Comparison of ENCODE assay signal across 1 cellular context in the genomic region with DNA sequence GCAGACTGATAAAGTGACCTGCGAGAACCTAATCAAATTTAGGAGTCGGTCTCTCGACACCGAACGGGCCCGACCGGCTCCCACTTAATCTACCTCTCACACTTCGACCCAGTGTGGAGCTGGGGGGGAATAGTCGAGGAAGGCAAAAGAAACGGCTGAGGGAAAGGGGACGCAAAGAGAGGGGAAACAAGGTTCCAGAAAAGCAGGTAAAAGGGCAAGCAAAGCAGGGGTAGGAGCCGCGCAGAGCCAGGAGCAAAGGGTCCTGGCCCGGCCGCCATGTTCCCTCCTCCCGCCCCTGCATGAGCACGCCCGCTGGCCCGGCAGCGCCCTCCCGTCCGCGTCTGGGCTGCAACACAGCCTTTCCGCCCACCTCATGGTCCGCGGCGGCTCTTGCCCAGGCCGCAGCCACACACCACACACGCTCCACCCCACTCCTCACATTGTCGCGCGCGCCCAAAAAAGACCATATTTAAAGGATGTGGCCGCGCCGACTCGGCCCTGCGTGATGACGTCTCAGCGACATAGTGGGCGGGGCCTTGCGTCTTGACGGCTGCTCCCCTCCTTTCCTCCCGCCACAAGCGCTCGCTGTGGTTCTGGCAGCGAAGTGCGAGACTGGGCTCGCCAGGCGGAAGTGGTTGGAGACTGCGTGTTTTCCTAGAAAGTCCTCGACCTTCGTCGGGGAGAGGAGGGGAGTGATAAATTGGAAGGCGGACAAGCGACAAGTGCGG.
A peak's percentile ranks its signal among the peaks of the same experiment; 100 is the strongest.
TF ChIP-seq lines count a peak whose summit lies in the region.

A gene with protein sequence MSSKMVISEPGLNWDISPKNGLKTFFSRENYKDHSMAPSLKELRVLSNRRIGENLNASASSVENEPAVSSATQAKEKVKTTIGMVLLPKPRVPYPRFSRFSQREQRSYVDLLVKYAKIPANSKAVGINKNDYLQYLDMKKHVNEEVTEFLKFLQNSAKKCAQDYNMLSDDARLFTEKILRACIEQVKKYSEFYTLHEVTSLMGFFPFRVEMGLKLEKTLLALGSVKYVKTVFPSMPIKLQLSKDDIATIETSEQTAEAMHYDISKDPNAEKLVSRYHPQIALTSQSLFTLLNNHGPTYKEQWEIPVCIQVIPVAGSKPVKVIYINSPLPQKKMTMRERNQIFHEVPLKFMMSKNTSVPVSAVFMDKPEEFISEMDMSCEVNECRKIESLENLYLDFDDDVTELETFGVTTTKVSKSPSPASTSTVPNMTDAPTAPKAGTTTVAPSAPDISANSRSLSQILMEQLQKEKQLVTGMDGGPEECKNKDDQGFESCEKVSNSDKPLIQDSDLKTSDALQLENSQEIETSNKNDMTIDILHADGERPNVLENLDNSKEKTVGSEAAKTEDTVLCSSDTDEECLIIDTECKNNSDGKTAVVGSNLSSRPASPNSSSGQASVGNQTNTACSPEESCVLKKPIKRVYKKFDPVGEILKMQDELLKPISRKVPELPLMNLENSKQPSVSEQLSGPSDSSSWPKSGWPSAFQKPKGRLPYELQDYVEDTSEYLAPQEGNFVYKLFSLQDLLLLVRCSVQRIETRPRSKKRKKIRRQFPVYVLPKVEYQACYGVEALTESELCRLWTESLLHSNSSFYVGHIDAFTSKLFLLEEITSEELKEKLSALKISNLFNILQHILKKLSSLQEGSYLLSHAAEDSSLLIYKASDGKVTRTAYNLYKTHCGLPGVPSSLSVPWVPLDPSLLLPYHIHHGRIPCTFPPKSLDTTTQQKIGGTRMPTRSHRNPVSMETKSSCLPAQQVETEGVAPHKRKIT (minus strand): TSS at position 510 of the 728 bp plus-strand sequence. CDS start 1,165 bp downstream, outside the sequence.

TF ChIP-seq in HEK293, 187 proteins besides CTCF, POLR2A, EP300 and RAD21 (continued from another document and continues in another):
- TF ChIP-seq, protein P1, sequence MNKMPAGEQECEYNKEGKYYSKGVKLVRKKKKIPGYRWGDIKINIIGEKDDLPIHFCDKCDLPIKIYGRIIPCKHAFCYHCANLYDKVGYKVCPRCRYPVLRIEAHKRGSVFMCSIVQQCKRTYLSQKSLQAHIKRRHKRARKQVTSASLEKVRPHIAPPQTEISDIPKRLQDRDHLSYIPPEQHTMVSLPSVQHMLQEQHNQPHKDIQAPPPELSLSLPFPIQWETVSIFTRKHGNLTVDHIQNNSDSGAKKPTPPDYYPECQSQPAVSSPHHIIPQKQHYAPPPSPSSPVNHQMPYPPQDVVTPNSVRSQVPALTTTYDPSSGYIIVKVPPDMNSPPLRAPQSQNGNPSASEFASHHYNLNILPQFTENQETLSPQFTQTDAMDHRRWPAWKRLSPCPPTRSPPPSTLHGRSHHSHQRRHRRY (tag by site-specific recombination; IDR thresholded peaks at IDR 0.05) = no peak
- TF ChIP-seq REPIN1 (tag by site-specific recombination; IDR thresholded peaks at IDR 0.05; ENCODE audit: low read depth) = no peak
- TF ChIP-seq ZNF48 (tag by site-specific recombination; IDR thresholded peaks at IDR 0.05) = no peak
- TF ChIP-seq ZNF157 (tag by site-specific recombination; IDR thresholded peaks at IDR 0.05) = no peak
- TF ChIP-seq ZNF221 (tag by site-specific recombination; IDR thresholded peaks at IDR 0.05; ENCODE audit: borderline replicate concordance) = no peak
- peak; percentile 93 for TF ChIP-seq ZFHX2 (tag by site-specific recombination; conservative IDR thresholded peaks at IDR 0.05)
- TF ChIP-seq ZNF114 (tag by site-specific recombination; IDR thresholded peaks at IDR 0.05) = no peak
- TF ChIP-seq ZNF274 (IDR thresholded peaks at IDR 0.05; ENCODE audit: low read length) = no peak
- no peak for TF ChIP-seq ZNF274 (tag by site-specific recombination; IDR thresholded peaks at IDR 0.05; ENCODE audit: borderline replicate concordance)
- no peak for TF ChIP-seq TCF7L2 (IDR thresholded peaks at IDR 0.05; ENCODE audit: borderline replicate concordance, low read depth, low read length)
- TF ChIP-seq SETDB1 (IDR thresholded peaks at IDR 0.05; ENCODE audit: insufficient read length, low read length) = no peak
- TF ChIP-seq, protein P2, sequence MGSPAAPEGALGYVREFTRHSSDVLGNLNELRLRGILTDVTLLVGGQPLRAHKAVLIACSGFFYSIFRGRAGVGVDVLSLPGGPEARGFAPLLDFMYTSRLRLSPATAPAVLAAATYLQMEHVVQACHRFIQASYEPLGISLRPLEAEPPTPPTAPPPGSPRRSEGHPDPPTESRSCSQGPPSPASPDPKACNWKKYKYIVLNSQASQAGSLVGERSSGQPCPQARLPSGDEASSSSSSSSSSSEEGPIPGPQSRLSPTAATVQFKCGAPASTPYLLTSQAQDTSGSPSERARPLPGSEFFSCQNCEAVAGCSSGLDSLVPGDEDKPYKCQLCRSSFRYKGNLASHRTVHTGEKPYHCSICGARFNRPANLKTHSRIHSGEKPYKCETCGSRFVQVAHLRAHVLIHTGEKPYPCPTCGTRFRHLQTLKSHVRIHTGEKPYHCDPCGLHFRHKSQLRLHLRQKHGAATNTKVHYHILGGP (tag by site-specific recombination; IDR thresholded peaks at IDR 0.05) = peak; percentile 99
- peak; percentile 62 for TF ChIP-seq ZNF610 (tag by site-specific recombination; IDR thresholded peaks at IDR 0.05; ENCODE audit: borderline replicate concordance)
- peak; percentile 78 for TF ChIP-seq ZBTB17 (tag by site-specific recombination; IDR thresholded peaks at IDR 0.05)
- TF ChIP-seq ZNF155 (tag by site-specific recombination; IDR thresholded peaks at IDR 0.05) = no peak
- TF ChIP-seq, protein P3, sequence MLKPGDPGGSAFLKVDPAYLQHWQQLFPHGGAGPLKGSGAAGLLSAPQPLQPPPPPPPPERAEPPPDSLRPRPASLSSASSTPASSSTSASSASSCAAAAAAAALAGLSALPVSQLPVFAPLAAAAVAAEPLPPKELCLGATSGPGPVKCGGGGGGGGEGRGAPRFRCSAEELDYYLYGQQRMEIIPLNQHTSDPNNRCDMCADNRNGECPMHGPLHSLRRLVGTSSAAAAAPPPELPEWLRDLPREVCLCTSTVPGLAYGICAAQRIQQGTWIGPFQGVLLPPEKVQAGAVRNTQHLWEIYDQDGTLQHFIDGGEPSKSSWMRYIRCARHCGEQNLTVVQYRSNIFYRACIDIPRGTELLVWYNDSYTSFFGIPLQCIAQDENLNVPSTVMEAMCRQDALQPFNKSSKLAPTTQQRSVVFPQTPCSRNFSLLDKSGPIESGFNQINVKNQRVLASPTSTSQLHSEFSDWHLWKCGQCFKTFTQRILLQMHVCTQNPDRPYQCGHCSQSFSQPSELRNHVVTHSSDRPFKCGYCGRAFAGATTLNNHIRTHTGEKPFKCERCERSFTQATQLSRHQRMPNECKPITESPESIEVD (tag by site-specific recombination; IDR thresholded peaks at IDR 0.05) = no peak
- peak; percentile 37; the same call in 1 of the 2 replicates for TF ChIP-seq ZNF660 (tag by site-specific recombination; IDR thresholded peaks at IDR 0.05)
- TF ChIP-seq, protein P4, sequence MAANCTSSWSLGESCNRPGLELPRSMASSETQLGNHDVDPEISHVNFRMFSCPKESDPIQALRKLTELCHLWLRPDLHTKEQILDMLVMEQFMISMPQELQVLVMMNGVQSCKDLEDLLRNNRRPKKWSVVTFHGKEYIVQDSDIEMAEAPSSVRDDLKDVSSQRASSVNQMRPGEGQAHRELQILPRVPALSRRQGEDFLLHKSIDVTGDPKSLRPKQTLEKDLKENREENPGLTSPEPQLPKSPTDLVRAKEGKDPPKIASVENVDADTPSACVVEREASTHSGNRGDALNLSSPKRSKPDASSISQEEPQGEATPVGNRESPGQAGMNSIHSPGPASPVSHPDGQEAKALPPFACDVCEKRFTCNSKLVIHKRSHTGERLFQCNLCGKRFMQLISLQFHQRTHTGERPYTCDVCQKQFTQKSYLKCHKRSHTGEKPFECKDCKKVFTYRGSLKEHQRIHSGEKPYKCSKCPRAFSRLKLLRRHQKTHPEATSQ (tag by site-specific recombination; IDR thresholded peaks at IDR 0.05) = peak; percentile 36; the same call in 1 of the 2 replicates
- TF ChIP-seq, protein P5, sequence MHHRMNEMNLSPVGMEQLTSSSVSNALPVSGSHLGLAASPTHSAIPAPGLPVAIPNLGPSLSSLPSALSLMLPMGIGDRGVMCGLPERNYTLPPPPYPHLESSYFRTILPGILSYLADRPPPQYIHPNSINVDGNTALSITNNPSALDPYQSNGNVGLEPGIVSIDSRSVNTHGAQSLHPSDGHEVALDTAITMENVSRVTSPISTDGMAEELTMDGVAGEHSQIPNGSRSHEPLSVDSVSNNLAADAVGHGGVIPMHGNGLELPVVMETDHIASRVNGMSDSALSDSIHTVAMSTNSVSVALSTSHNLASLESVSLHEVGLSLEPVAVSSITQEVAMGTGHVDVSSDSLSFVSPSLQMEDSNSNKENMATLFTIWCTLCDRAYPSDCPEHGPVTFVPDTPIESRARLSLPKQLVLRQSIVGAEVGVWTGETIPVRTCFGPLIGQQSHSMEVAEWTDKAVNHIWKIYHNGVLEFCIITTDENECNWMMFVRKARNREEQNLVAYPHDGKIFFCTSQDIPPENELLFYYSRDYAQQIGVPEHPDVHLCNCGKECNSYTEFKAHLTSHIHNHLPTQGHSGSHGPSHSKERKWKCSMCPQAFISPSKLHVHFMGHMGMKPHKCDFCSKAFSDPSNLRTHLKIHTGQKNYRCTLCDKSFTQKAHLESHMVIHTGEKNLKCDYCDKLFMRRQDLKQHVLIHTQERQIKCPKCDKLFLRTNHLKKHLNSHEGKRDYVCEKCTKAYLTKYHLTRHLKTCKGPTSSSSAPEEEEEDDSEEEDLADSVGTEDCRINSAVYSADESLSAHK (tag by site-specific recombination; IDR thresholded peaks at IDR 0.05) = no peak
- TF ChIP-seq, protein P6, sequence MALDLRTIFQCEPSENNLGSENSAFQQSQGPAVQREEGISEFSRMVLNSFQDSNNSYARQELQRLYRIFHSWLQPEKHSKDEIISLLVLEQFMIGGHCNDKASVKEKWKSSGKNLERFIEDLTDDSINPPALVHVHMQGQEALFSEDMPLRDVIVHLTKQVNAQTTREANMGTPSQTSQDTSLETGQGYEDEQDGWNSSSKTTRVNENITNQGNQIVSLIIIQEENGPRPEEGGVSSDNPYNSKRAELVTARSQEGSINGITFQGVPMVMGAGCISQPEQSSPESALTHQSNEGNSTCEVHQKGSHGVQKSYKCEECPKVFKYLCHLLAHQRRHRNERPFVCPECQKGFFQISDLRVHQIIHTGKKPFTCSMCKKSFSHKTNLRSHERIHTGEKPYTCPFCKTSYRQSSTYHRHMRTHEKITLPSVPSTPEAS (tag by site-specific recombination; IDR thresholded peaks at IDR 0.05) = 0 out of 2 replicates have a peak, but pooled peaks have one; percentile 21
- no peak for TF ChIP-seq RBAK (tag by site-specific recombination; IDR thresholded peaks at IDR 0.05)
- peak; percentile 84 for TF ChIP-seq YY1 (tag by site-specific recombination; IDR thresholded peaks at IDR 0.05)
- TF ChIP-seq, protein P7, sequence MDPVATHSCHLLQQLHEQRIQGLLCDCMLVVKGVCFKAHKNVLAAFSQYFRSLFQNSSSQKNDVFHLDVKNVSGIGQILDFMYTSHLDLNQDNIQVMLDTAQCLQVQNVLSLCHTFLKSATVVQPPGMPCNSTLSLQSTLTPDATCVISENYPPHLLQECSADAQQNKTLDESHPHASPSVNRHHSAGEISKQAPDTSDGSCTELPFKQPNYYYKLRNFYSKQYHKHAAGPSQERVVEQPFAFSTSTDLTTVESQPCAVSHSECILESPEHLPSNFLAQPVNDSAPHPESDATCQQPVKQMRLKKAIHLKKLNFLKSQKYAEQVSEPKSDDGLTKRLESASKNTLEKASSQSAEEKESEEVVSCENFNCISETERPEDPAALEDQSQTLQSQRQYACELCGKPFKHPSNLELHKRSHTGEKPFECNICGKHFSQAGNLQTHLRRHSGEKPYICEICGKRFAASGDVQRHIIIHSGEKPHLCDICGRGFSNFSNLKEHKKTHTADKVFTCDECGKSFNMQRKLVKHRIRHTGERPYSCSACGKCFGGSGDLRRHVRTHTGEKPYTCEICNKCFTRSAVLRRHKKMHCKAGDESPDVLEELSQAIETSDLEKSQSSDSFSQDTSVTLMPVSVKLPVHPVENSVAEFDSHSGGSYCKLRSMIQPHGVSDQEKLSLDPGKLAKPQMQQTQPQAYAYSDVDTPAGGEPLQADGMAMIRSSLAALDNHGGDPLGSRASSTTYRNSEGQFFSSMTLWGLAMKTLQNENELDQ (tag by site-specific recombination; IDR thresholded peaks at IDR 0.05; ENCODE audit: low read depth) = no peak
- TF ChIP-seq ZBTB21 (tag by site-specific recombination; IDR thresholded peaks at IDR 0.05) = no peak
- no peak for TF ChIP-seq ZSCAN16 (tag by site-specific recombination; IDR thresholded peaks at IDR 0.05)
- no peak for TF ChIP-seq ZNF266 (tag by site-specific recombination; IDR thresholded peaks at IDR 0.05; ENCODE audit: low read depth)
- TF ChIP-seq, protein P8, sequence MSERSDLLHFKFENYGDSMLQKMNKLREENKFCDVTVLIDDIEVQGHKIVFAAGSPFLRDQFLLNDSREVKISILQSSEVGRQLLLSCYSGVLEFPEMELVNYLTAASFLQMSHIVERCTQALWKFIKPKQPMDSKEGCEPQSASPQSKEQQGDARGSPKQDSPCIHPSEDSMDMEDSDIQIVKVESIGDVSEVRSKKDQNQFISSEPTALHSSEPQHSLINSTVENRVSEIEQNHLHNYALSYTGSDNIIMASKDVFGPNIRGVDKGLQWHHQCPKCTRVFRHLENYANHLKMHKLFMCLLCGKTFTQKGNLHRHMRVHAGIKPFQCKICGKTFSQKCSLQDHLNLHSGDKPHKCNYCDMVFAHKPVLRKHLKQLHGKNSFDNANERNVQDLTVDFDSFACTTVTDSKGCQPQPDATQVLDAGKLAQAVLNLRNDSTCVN (tag by site-specific recombination; optimal IDR thresholded peaks at IDR 0.05) = peak; percentile 92
- TF ChIP-seq ZNF354C (tag by site-specific recombination; IDR thresholded peaks at IDR 0.05; ENCODE audit: borderline replicate concordance, low read depth) = no peak
- TF ChIP-seq, protein P9, sequence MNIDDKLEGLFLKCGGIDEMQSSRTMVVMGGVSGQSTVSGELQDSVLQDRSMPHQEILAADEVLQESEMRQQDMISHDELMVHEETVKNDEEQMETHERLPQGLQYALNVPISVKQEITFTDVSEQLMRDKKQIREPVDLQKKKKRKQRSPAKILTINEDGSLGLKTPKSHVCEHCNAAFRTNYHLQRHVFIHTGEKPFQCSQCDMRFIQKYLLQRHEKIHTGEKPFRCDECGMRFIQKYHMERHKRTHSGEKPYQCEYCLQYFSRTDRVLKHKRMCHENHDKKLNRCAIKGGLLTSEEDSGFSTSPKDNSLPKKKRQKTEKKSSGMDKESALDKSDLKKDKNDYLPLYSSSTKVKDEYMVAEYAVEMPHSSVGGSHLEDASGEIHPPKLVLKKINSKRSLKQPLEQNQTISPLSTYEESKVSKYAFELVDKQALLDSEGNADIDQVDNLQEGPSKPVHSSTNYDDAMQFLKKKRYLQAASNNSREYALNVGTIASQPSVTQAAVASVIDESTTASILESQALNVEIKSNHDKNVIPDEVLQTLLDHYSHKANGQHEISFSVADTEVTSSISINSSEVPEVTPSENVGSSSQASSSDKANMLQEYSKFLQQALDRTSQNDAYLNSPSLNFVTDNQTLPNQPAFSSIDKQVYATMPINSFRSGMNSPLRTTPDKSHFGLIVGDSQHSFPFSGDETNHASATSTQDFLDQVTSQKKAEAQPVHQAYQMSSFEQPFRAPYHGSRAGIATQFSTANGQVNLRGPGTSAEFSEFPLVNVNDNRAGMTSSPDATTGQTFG (tag by site-specific recombination; IDR thresholded peaks at IDR 0.05; ENCODE audit: borderline replicate concordance) = no peak
- TF ChIP-seq GLI2 (tag by site-specific recombination; IDR thresholded peaks at IDR 0.05; ENCODE audit: borderline replicate concordance, low read depth) = no peak
